Comparison of ENCODE assay signal across 19 cellular contexts in genomic region chr9:77725051-77725702, GRCh38.
A peak's percentile ranks its signal among the peaks of the same experiment; 100 is the strongest.
DNase-seq lines count a peak whose midpoint lies in the region; ATAC-seq and TF ChIP-seq lines count a peak whose summit lies in the region.
"Had no signal": no experiment of that assay in that cellular context is flagged by ENCODE, and none has a peak within 500 bp of the region (broad histone marks: within the 10 kb centered on the region; RNA-seq: fewer than 3 reads in every experiment).

No MANE protein-coding gene starts in this region.

- no peaks in the 10 kb centered on the region for H3K9me3 ChIP-seq in naive thymus-derived CD4-positive, alpha-beta T cell (ENCODE audit: control insufficient read depth in 2 of 3, low read length in 3 of 3)

- POLR2A ChIA-PET in naive thymus-derived CD4-positive, alpha-beta T cell (lab: Charles Lee), result interaction anchor here (0.7 kb wide), 1 partner anchor 476 kb away, joined by 6 read pairs; no protein-coding TSS in a partner anchor

- no peaks in the 10 kb centered on the region for H3K27me3 ChIP-seq in naive thymus-derived CD4-positive, alpha-beta T cell (ENCODE audit: control insufficient read depth in 2 of 2, insufficient read depth in 2 of 2, low read length in 2 of 2)
- H3K27me3 ChIP-seq in brain microvascular endothelial cell (replicated peaks), result no peaks in the 10 kb centered on the region
- no peaks in the 10 kb centered on the region for H3K27me3 ChIP-seq in dorsolateral prefrontal cortex

- peaks cover 47% of the 10 kb centered on the region for H3K4me1 Mint-ChIP-seq in activated naive CD4-positive, alpha-beta T cell treated with anti-CD3 and anti-CD28 coated beads for 36 hours (ENCODE audit: low read depth)
- H3K4me1 Mint-ChIP-seq in T-helper 2 cell treated with Interferon-gamma antibody and Interleukin-4, amounts not matched to agents 5 μg/mL and 100 μg/mL, for 36 hours (ENCODE audit: low read depth), result peaks cover 25% of the 10 kb centered on the region
- peaks cover 36% of the 10 kb centered on the region for H3K4me1 Mint-ChIP-seq in activated naive CD8-positive, alpha-beta T cell treated with anti-CD3 and anti-CD28 coated beads for 36 hours
- peaks cover 13 to 38% (median 34%) of the 10 kb centered on the region in 7 donors for H3K4me1 Mint-ChIP-seq in naive thymus-derived CD4-positive, alpha-beta T cell
- H3K4me1 Mint-ChIP-seq: B cell, IgD-negative memory B cell had no signal

- peaks cover 33% of the 10 kb centered on the region for H3K36me3 Mint-ChIP-seq in activated naive CD4-positive, alpha-beta T cell treated with anti-CD3 and anti-CD28 coated beads for 36 hours (ENCODE audit: low read depth)
- peaks cover 53% of the 10 kb centered on the region for H3K36me3 Mint-ChIP-seq in T-helper 2 cell treated with Interferon-gamma antibody and Interleukin-4, amounts not matched to agents 5 μg/mL and 100 μg/mL, for 36 hours (ENCODE audit: low read depth)
- H3K36me3 Mint-ChIP-seq in activated naive CD8-positive, alpha-beta T cell treated with anti-CD3 and anti-CD28 coated beads for 36 hours, result peaks cover 49% of the 10 kb centered on the region
- peaks cover 17 to 71% (median 43%) of the 10 kb centered on the region in 5 donors for H3K36me3 Mint-ChIP-seq in naive thymus-derived CD4-positive, alpha-beta T cell
- H3K36me3 Mint-ChIP-seq: IgD-negative memory B cell had no signal

- peak overlapping the region; percentile 57 for H3K27ac Mint-ChIP-seq in activated naive CD4-positive, alpha-beta T cell treated with anti-CD3 and anti-CD28 coated beads for 36 hours
- H3K27ac Mint-ChIP-seq in T-helper 2 cell treated with Interferon-gamma antibody and Interleukin-4, amounts not matched to agents 5 μg/mL and 100 μg/mL, for 36 hours, result peak overlapping the region; percentile 82
- peak overlapping the region; percentile 84 for H3K27ac Mint-ChIP-seq in activated naive CD8-positive, alpha-beta T cell treated with anti-CD3 and anti-CD28 coated beads for 36 hours
- H3K27ac Mint-ChIP-seq in naive thymus-derived CD4-positive, alpha-beta T cell, result peak overlapping the region in 7 of 9 donors; percentile 25 to 86 (median 75)
- H3K27ac Mint-ChIP-seq: B cell, IgD-negative memory B cell had no signal

- H3K9me3 Mint-ChIP-seq in activated naive CD4-positive, alpha-beta T cell treated with anti-CD3 and anti-CD28 coated beads for 36 hours, result no peaks in the 10 kb centered on the region
- H3K9me3 Mint-ChIP-seq in T-helper 2 cell treated with Interferon-gamma antibody and Interleukin-4, amounts not matched to agents 5 μg/mL and 100 μg/mL, for 36 hours, result no peaks in the 10 kb centered on the region
- H3K9me3 Mint-ChIP-seq in activated naive CD8-positive, alpha-beta T cell treated with anti-CD3 and anti-CD28 coated beads for 36 hours, result peaks cover 2% of the 10 kb centered on the region
- peaks cover 0 to 7% (median 0%) of the 10 kb centered on the region in 11 donors for H3K9me3 Mint-ChIP-seq in naive thymus-derived CD4-positive, alpha-beta T cell
- H3K9me3 Mint-ChIP-seq: CD8-positive, alpha-beta memory T cell had no signal

- no peak for TF ChIP-seq CTCF in brain microvascular endothelial cell (IDR thresholded peaks at IDR 0.05; ENCODE audit: low read depth, low read length, missing control alignments)
- no peak for TF ChIP-seq CTCF in dorsolateral prefrontal cortex (IDR thresholded peaks at IDR 0.05 in 54 of 56, conservative IDR thresholded peaks at IDR 0.05 in 2 of 56; ENCODE audit: low read depth in 1 of 56, partially characterized antibody in 56 of 56)

- intact Hi-C loops in activated naive CD4-positive, alpha-beta T cell treated with anti-CD3 and anti-CD28 coated beads for 36 hours (cut with micrococcal nuclease), result loop anchor here (5.0 kb wide), 4 partner anchors 163 to 407 kb away; partner anchors contain the start of gene GNAQ
- intact Hi-C loops in naive thymus-derived CD4-positive, alpha-beta T cell (cut with micrococcal nuclease), result no loop called here
- intact Hi-C loops in dorsolateral prefrontal cortex (cut with DNase I), result no loop called here

- no peaks in the 10 kb centered on the region for H3K27me3 Mint-ChIP-seq in activated naive CD4-positive, alpha-beta T cell treated with anti-CD3 and anti-CD28 coated beads for 36 hours (ENCODE audit: low read depth)
- H3K27me3 Mint-ChIP-seq in T-helper 2 cell treated with Interferon-gamma antibody and Interleukin-4, amounts not matched to agents 5 μg/mL and 100 μg/mL, for 36 hours (ENCODE audit: low read depth), result no peaks in the 10 kb centered on the region
- no peaks in the 10 kb centered on the region for H3K27me3 Mint-ChIP-seq in activated naive CD8-positive, alpha-beta T cell treated with anti-CD3 and anti-CD28 coated beads for 36 hours
- H3K27me3 Mint-ChIP-seq in naive thymus-derived CD4-positive, alpha-beta T cell, result no peaks in the 10 kb centered on the region
- H3K27me3 Mint-ChIP-seq: B cell; CD8-positive, alpha-beta memory T cell; IgD-negative memory B cell had no signal

- no peak overlapping the region for H3K4me3 ChIP-seq in naive thymus-derived CD4-positive, alpha-beta T cell (ENCODE audit: low read length)
- H3K4me3 ChIP-seq in brain microvascular endothelial cell (ENCODE audit: low read depth, low read length) (no peak overlapping the region), dorsolateral prefrontal cortex (no peak overlapping the region)
- H3K4me3 ChIP-seq: GM23248 had no signal

- peaks cover 0 to 16% (median 4%) of the 10 kb centered on the region in 3 experiments for H3K36me3 ChIP-seq in naive thymus-derived CD4-positive, alpha-beta T cell (ENCODE audit: control insufficient read depth in 2 of 3, insufficient read depth in 3 of 3, low read length in 3 of 3)
- peaks cover 8% of the 10 kb centered on the region for H3K36me3 ChIP-seq in brain microvascular endothelial cell (replicated peaks)

- CTCF ChIA-PET in activated naive CD4-positive, alpha-beta T cell treated with anti-CD3 and anti-CD28 coated beads for 36 hours (lab: Charles Lee), result no interaction called here
- CTCF ChIA-PET in naive thymus-derived CD4-positive, alpha-beta T cell (lab: Charles Lee), result no interaction called here

- no peak for DNase-seq in activated naive CD4-positive, alpha-beta T cell treated with anti-CD3 and anti-CD28 coated beads for 36 hours
- DNase-seq in activated naive CD4-positive, alpha-beta T cell (lab: John Stamatoyannopoulos, UW), result no peak
- no peak for DNase-seq in T-helper 2 cell treated with Interferon-gamma antibody and Interleukin-4, amounts not matched to agents 5 μg/mL and 100 μg/mL, for 36 hours (ENCODE audit: low spot score)
- DNase-seq in activated naive CD8-positive, alpha-beta T cell treated with anti-CD3 and anti-CD28 coated beads for 36 hours, result no peak
- no peak for DNase-seq in naive thymus-derived CD4-positive, alpha-beta T cell
- DNase-seq in brain microvascular endothelial cell (no peak), dorsolateral prefrontal cortex (no peak), mesenteric fat pad (ENCODE audit: low spot score) (no peak)
- DNase-seq: CD8-positive, alpha-beta memory T cell; GM23248; NCI-H1417 treated with DMSO at 0.1 percent for 48 hours; NCI-H2029; NCI-H526 treated with DMSO at 0.1 percent for 48 hours; NK-92 treated with Interleukin-12 subunit alpha and Interleukin-12 subunit beta, amount 100 ng/mL, for 24 hours; OCI-M1; RPMI8226 had no signal

- ATAC-seq in naive thymus-derived CD4-positive, alpha-beta T cell, result no peak
- ATAC-seq: HCT116 had no signal

- no peaks in the 10 kb centered on the region for H3K4me1 ChIP-seq in naive thymus-derived CD4-positive, alpha-beta T cell (ENCODE audit: control insufficient read depth in 2 of 2, insufficient read depth in 2 of 2, low read length in 2 of 2)

- no peak overlapping the region for H3K27ac ChIP-seq in naive thymus-derived CD4-positive, alpha-beta T cell (ENCODE audit: low read depth, low read length)
- H3K27ac ChIP-seq in brain microvascular endothelial cell (no peak overlapping the region), dorsolateral prefrontal cortex (peak overlapping the region in 28 of 59 donors; percentile 2 to 77 (median 47))
- H3K27ac ChIP-seq: GM23248 had no signal

- H3K4me3 Mint-ChIP-seq in activated naive CD4-positive, alpha-beta T cell treated with anti-CD3 and anti-CD28 coated beads for 36 hours, result no peak overlapping the region
- H3K4me3 Mint-ChIP-seq in T-helper 2 cell treated with Interferon-gamma antibody and Interleukin-4, amounts not matched to agents 5 μg/mL and 100 μg/mL, for 36 hours, result no peak overlapping the region
- peak overlapping the region; percentile 4 for H3K4me3 Mint-ChIP-seq in activated naive CD8-positive, alpha-beta T cell treated with anti-CD3 and anti-CD28 coated beads for 36 hours
- H3K4me3 Mint-ChIP-seq in naive thymus-derived CD4-positive, alpha-beta T cell, result peak overlapping the region in 3 of 10 donors; percentile 7 to 60 (median 29)
- H3K4me3 Mint-ChIP-seq: B cell; CD8-positive, alpha-beta memory T cell had no signal

- in situ Hi-C loops in brain microvascular endothelial cell (cut with HindIII; ENCODE audit: low pct_ligation_motif_present, low sequenced_read_pairs), result no loop called here
